In the genomic region with DNA sequence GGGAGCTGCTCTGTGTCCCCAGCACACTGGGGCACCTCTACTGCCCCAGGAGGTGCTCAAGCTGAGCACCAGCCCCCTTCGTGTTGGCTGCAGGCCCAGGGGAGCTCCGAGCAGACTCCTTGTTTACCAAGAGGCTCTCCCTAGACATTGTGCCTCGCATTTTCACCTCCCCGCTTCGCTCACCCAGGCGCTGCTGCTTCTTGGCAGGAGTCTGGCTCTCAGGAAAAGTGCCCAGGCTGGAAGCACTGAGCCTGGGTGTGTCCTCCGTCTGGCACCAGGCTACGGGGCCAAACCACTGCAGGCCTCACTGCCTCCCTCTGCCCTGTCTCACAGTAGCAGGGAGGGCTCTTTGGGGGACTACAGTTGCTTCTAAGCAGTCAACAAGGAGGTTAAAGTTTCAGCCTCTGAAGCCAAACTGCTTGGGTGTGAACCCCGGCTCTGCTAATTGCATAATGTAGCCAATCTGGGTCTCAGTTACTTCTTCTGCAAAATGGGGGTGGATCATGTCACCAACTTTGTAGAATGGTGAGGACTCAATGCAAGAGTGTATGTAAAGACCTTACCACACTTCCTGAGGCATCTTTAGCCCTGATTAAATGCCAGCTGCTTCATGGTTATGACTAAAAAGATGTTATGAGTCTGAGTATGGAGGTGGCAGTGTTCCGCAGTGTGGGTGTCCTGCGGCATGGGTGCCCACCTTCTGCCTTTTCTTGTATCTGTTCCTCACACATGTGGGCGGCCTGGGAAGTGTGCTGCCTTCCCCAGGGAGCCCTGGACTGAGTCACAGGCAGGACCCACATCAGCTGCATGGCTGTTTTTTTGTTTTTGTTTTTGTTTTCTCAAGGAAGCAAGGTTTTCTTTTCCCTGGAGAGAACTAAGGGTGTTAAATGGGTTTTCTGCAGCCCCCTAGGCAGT, we compare ENCODE assay signal across 16 cellular contexts.
DNase-seq lines count a peak whose midpoint lies in the region; ATAC-seq, FAIRE-seq and TF ChIP-seq lines count a peak whose summit lies in the region.
"Had no signal": no experiment of that assay in that cellular context is flagged by ENCODE, and none has a peak within 500 bp of the region (broad histone marks: within the 10 kb centered on the region; RNA-seq: fewer than 3 reads in every experiment).

No MANE protein-coding gene starts in this region.

- POLR2A ChIA-PET in H1 (lab: Charles Lee; ENCODE audit: partially characterized antibody) = no interaction called here

- H3K27me3 ChIP-seq in H1 (replicated peaks in 1 of 4; ENCODE audit: control insufficient read depth in 3 of 4, extremely low read depth in 1 of 4, insufficient read depth in 3 of 4, low read length in 3 of 4) = no peaks in the 10 kb centered on the region; a peak in 2 of 7 replicates
- H3K27me3 ChIP-seq in uterus = no peaks in the 10 kb centered on the region
- H3K27me3 ChIP-seq: breast epithelium, right lobe of liver had no signal

- ATAC-seq in HG03135 (IDR thresholded peaks at IDR 0.05; ENCODE audit: unreplicated experiment) = no peak
- ATAC-seq: activated T-cell treated with anti-CD3 and anti-CD28 coated beads, Interleukin-2, amount 50 U/mL, for 4 hours; right lobe of liver had no signal

- no peak overlapping the region for H3K4me2 ChIP-seq in H1 (ENCODE audit: insufficient read depth in 1 of 2, low read depth in 2 of 2, low read length in 2 of 2)

- no peak overlapping the region for H2BK5ac ChIP-seq in H1 (ENCODE audit: low read depth, low read length)

- H2BK12ac ChIP-seq in H1 (ENCODE audit: low read depth, low read length) = no peak overlapping the region

- no peak for FAIRE-seq in H1 (lab: Jason Lieb, UNC)
- FAIRE-seq: GM18507 had no signal

- intact Hi-C loops in uterus (cut with DNase I; ENCODE audit: low total_unique reads) = no loop called here

- no peaks in the 10 kb centered on the region; the same call in 1 of the 2 replicates for H3K79me1 ChIP-seq in H1 (ENCODE audit: low read depth, low read length)

- TF ChIP-seq CTCF in H1 (IDR thresholded peaks at IDR 0.05; ENCODE audit: control extremely low read depth in 1 of 3, insufficient read depth in 1 of 3, low read depth in 1 of 3, low read length in 3 of 3) (no peak), uterus (IDR thresholded peaks at IDR 0.05) (no peak)

- no peak for TF ChIP-seq POLR2A in H1 (IDR thresholded peaks at IDR 0.05; ENCODE audit: control extremely low read depth in 1 of 2, low read depth in 2 of 2, low read length in 2 of 2)
- TF ChIP-seq POLR2A in uterus (IDR thresholded peaks at IDR 0.05) = no peak

- TF ChIP-seq RAD21 in H1 (IDR thresholded peaks at IDR 0.05 in 1 of 2, conservative IDR thresholded peaks at IDR 0.05 in 1 of 2; ENCODE audit: low read depth in 2 of 2, low read length in 2 of 2) = no peak

- H2AFZ ChIP-seq in H1 (ENCODE audit: low read length) = peak overlapping the region; percentile 81

- no peak overlapping the region for H2AK5ac ChIP-seq in H1 (ENCODE audit: low read depth, low read length)

- H3K36me3 ChIP-seq in H1 (ENCODE audit: control insufficient read depth in 2 of 4, insufficient read depth in 4 of 4, low read length in 3 of 4) = no peaks in the 10 kb centered on the region
- no peaks in the 10 kb centered on the region for H3K36me3 ChIP-seq in uterus
- H3K36me3 ChIP-seq: breast epithelium, lower lobe of right lung, right lobe of liver had no signal

- no peaks in the 10 kb centered on the region for H3K23me2 ChIP-seq in H1 (ENCODE audit: low read depth, low read length)

- H4K91ac ChIP-seq in H1 (replicated peaks; ENCODE audit: insufficient read length, low read length) = no peak overlapping the region

- H4K5ac ChIP-seq in H1 (ENCODE audit: insufficient read length, low read depth, low read length) = no peak overlapping the region

- no peak overlapping the region for H3K4ac ChIP-seq in H1 (replicated peaks; ENCODE audit: insufficient read length, low read depth, low read length)

- H3K79me2 ChIP-seq in H1 (ENCODE audit: control insufficient read depth in 1 of 2, insufficient read depth in 2 of 2, low read length in 2 of 2) = no peaks in the 10 kb centered on the region

- H4K8ac ChIP-seq in H1 (ENCODE audit: extremely low read depth, insufficient read depth, low read length) = peak overlapping the region; percentile 45

- H2BK15ac ChIP-seq in H1 (ENCODE audit: low read length) = no peak overlapping the region

- H4K20me1 ChIP-seq in H1 (replicated peaks in 1 of 2; ENCODE audit: control insufficient read depth in 1 of 2, insufficient read depth in 2 of 2, low read length in 2 of 2) = no peaks in the 10 kb centered on the region

- H2BK20ac ChIP-seq in H1 (ENCODE audit: low read length) = no peak overlapping the region

- no peak overlapping the region for H2BK120ac ChIP-seq in H1 (replicated peaks; ENCODE audit: low read depth, low read length)

- H3K18ac ChIP-seq in H1 (ENCODE audit: extremely low read depth, low read length) = no peak overlapping the region

- H3K4me3 ChIP-seq in H1 (ENCODE audit: extremely low read depth in 1 of 4, insufficient read depth in 2 of 4, low read depth in 3 of 4, low read length in 4 of 4) = no peak overlapping the region
- no peak overlapping the region for H3K4me3 ChIP-seq in uterus
- H3K4me3 ChIP-seq: breast epithelium, lower lobe of right lung, right lobe of liver had no signal

- H3K14ac ChIP-seq in H1 (ENCODE audit: insufficient read length) = no peak overlapping the region

- H3K4me1 ChIP-seq in H1 (replicated peaks in 1 of 4; ENCODE audit: control insufficient read depth in 3 of 4, insufficient read depth in 4 of 4, low read length in 3 of 4) (peaks cover 0 to 5% (median 0%) of the 10 kb centered on the region in 4 experiments; a peak in 1 of 7 replicates), uterus (peaks cover 0 to 5% of the 10 kb centered on the region in 2 donors)
- H3K4me1 ChIP-seq: breast epithelium, right lobe of liver had no signal

- 89% methylated on average over 11 of the region's 12 CpGs; no CpG with 5 or more reads in 1 of the 2 experiments for WGBS in H1 (ENCODE audit: extremely low coverage in 1 of 2, insufficient coverage in 1 of 2, insufficient read length in 1 of 2, insufficient replicate concordance in 2 of 2, low coverage in 1 of 2, low lambda C conversion rate in 2 of 2, missing lambda C conversion rate in 1 of 2), 2 experiments

- H3K27ac ChIP-seq in H1 (ENCODE audit: low read depth, low read length) (no peak overlapping the region), uterus (peak overlapping the region; percentile 23 to 67)
- H3K27ac ChIP-seq: lower lobe of right lung, right lobe of liver had no signal

- no peak overlapping the region for H3K23ac ChIP-seq in H1 (ENCODE audit: insufficient read length)

- no peak for TF ChIP-seq EP300 in H1 (IDR thresholded peaks at IDR 0.05; ENCODE audit: borderline replicate concordance in 1 of 2, low read depth in 2 of 2, low read length in 2 of 2)

- DNase-seq in NCI-H2081 (lab: John Stamatoyannopoulos, UW) (peak; percentile 46 to 72), NCI-H2081 treated with DMSO at 0.1 percent for 48 hours (lab: John Stamatoyannopoulos, UW) (no peak), H1 (ENCODE audit: low read depth in 1 of 2, low spot score in 2 of 2) (no peak), nucleus accumbens (lab: John Stamatoyannopoulos, UW) (peak in 49 of 56 donors; percentile 11 to 84 (median 39)), uterus (peak in 1 of 2 donors; percentile 39), cortex of kidney (lab: John Stamatoyannopoulos, UW) (no peak), NCI-H146 treated with DMSO at 0.1 percent for 48 hours (lab: John Stamatoyannopoulos, UW; ENCODE audit: unreplicated experiment) (no peak)
- DNase-seq: 8988T; activated CD4-positive, CD25-positive, alpha-beta regulatory T cell; activated T-cell treated with anti-CD3 and anti-CD28 coated beads, Interleukin-2, amount 50 U/mL, for 4 hours; DND-41; lower lobe of right lung; right lobe of liver had no signal

- H3K9me3 ChIP-seq in H1 (ENCODE audit: insufficient read depth in 2 of 2, low read depth in 1 of 2, low read length in 1 of 2) (no peaks in the 10 kb centered on the region), uterus (no peaks in the 10 kb centered on the region)
- H3K9me3 ChIP-seq: breast epithelium, lower lobe of right lung, right lobe of liver had no signal

- no peak overlapping the region for H3K9ac ChIP-seq in H1 (replicated peaks in 1 of 4; ENCODE audit: extremely low read depth in 1 of 4, low read depth in 3 of 4, low read length in 3 of 4)

- no peak overlapping the region for H3K56ac ChIP-seq in H1 (replicated peaks; ENCODE audit: insufficient read length, low read depth, low read length)

- CTCF ChIA-PET in H1 (lab: Charles Lee; ENCODE audit: partially characterized antibody) = interaction anchor here (0.7 to 1.8 kb wide), 5 partner anchors 18 to 899 kb away, joined by 3 to 4 read pairs (median 3); no protein-coding TSS in a partner anchor

TF ChIP-seq in H1, 55 proteins besides CTCF, POLR2A, EP300 and RAD21:
- no peak for TF ChIP-seq JUN (IDR thresholded peaks at IDR 0.05; ENCODE audit: low read depth, low read length)
- no peak for TF ChIP-seq PHF8 (conservative IDR thresholded peaks at IDR 0.05; ENCODE audit: low read depth, low read length)
- TF ChIP-seq KDM1A (IDR thresholded peaks at IDR 0.05; ENCODE audit: borderline replicate concordance, low read length) = no peak
- no peak for TF ChIP-seq E2F6 (IDR thresholded peaks at IDR 0.05)
- TF ChIP-seq RBBP5 (IDR thresholded peaks at IDR 0.05; ENCODE audit: borderline replicate concordance, low read depth, low read length) = no peak
- no peak for TF ChIP-seq JUND (IDR thresholded peaks at IDR 0.05; ENCODE audit: low read length)

Comparison
In these comparisons a context has a peak if more than half of its experiments do, and no peak if none do; other contexts are left out.
1. DNase-seq: peak in NCI-H2081 (2 of 2) and nucleus accumbens (49 of 56); none in NCI-H2081 treated with DMSO at 0.1 percent for 48 hours (single experiment), H1 (0 of 2), cortex of kidney (single experiment) and NCI-H146 treated with DMSO at 0.1 percent for 48 hours (single experiment).